ENCODE assay signal across 27 cellular contexts in the genomic region with DNA sequence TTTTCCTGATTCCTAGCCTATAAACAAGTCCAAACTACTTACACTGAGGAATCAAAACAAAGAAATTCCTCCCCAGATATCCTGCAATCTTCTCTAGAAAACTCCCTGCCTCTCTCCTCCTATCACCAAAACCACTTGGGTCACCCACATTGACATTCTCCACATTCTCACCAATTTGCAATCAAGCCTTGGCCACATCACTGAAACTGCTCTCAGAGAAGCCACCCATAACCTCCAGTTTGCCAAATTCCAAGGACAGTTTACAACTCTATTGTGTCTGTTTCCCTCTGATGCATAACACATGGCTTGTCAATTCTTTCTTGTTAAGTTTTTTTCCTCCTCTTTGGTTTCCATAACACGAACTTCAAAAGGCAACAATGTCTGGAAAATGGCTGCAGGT.
"Had no signal": no experiment of that assay in that cellular context is flagged by ENCODE, and none has a peak within 500 bp of the region (broad histone marks: within the 10 kb centered on the region; RNA-seq: fewer than 3 reads in every experiment).

No MANE protein-coding gene starts in this region.

- H3K4me1 Mint-ChIP-seq: immature natural killer cell; mesothelial cell of epicardium; naive thymus-derived CD4-positive, alpha-beta T cell; stimulated activated effector memory CD8-positive, alpha-beta T cell treated with anti-CD3 and anti-CD28 coated beads, Interleukin-12 subunit alpha, Interleukin-12 subunit beta, amount 100 ng/mL, for 72 hours had no signal

- H3K27me3 ChIP-seq: pancreas, spleen, suprapubic skin, tibial artery, upper lobe of right lung had no signal

- DNase-seq: hypothalamus; immature natural killer cell; left ventricle myocardium inferior; mesendoderm; naive thymus-derived CD4-positive, alpha-beta T cell; pancreas; posterior cingulate gyrus; retina; right cardiac atrium; small intestine; spleen; stimulated activated CD4-positive, alpha-beta T cell treated with anti-CD3 and anti-CD28 coated beads, Interleukin-4, amount 100 ng/mL, for 24 hours; stimulated activated naive CD4-positive, alpha-beta T cell; tibial artery; trophoblast cell; upper lobe of right lung had no signal

- H3K4me1 ChIP-seq: left ventricle myocardium inferior, pancreas, prostate gland, spleen, suprapubic skin, tibial artery, upper lobe of right lung had no signal

- H3K4me3 Mint-ChIP-seq: immature natural killer cell; mesothelial cell of epicardium; naive thymus-derived CD4-positive, alpha-beta T cell; natural killer cell treated with Interleukin-12 subunit alpha and Interleukin-12 subunit beta and Interleukin-15 and Interleukin-18, amount 100 ng/mL, for 72 hours; stimulated activated effector memory CD8-positive, alpha-beta T cell treated with anti-CD3 and anti-CD28 coated beads, Interleukin-12 subunit alpha, Interleukin-12 subunit beta, amount 100 ng/mL, for 72 hours; stimulated activated naive CD8-positive, alpha-beta T cell treated with anti-CD3 and anti-CD28 coated beads, Interleukin-15, Interleukin-2, amounts not matched to agents 100 ng/mL and 50 ng/mL, for 24 hours had no signal

- H3K27ac ChIP-seq: left ventricle myocardium inferior, pancreas, prostate gland, spleen, suprapubic skin, thoracic aorta, tibial artery, upper lobe of right lung had no signal

- H3K9me3 ChIP-seq: pancreas, prostate gland, thoracic aorta, tibial artery, upper lobe of right lung had no signal

- H3K36me3 Mint-ChIP-seq: immature natural killer cell; mesothelial cell of epicardium; natural killer cell treated with Interleukin-12 subunit alpha and Interleukin-12 subunit beta and Interleukin-15 and Interleukin-18, amount 100 ng/mL, for 72 hours; stimulated activated effector memory CD8-positive, alpha-beta T cell treated with anti-CD3 and anti-CD28 coated beads, Interleukin-12 subunit alpha, Interleukin-12 subunit beta, amount 100 ng/mL, for 72 hours had no signal

- H3K4me3 ChIP-seq: left ventricle myocardium inferior, lung, pancreas, prostate gland, spleen, suprapubic skin, thoracic aorta, tibial artery, upper lobe of right lung had no signal

- H3K36me3 ChIP-seq: left ventricle myocardium inferior, pancreas, prostate gland, spleen, suprapubic skin, thoracic aorta, tibial artery, upper lobe of right lung had no signal

- ATAC-seq: naive thymus-derived CD4-positive, alpha-beta T cell; natural killer cell treated with Interleukin-12 subunit alpha and Interleukin-12 subunit beta and Interleukin-15 and Interleukin-18, amount 100 ng/mL, for 72 hours; pancreas; right cardiac atrium; sciatic nerve; stimulated activated effector memory CD8-positive, alpha-beta T cell treated with anti-CD3 and anti-CD28 coated beads, Interleukin-12 subunit alpha, Interleukin-12 subunit beta, amount 100 ng/mL, for 72 hours; upper lobe of right lung had no signal

- FAIRE-seq: islet of Langerhans, pancreas, small intestine, urothelium cell line had no signal

- H3K27ac Mint-ChIP-seq: immature natural killer cell; mesothelial cell of epicardium; naive thymus-derived CD4-positive, alpha-beta T cell; natural killer cell treated with Interleukin-12 subunit alpha and Interleukin-12 subunit beta and Interleukin-15 and Interleukin-18, amount 100 ng/mL, for 72 hours; stimulated activated effector memory CD8-positive, alpha-beta T cell treated with anti-CD3 and anti-CD28 coated beads, Interleukin-12 subunit alpha, Interleukin-12 subunit beta, amount 100 ng/mL, for 72 hours; stimulated activated naive CD8-positive, alpha-beta T cell treated with anti-CD3 and anti-CD28 coated beads, Interleukin-15, Interleukin-2, amounts not matched to agents 100 ng/mL and 50 ng/mL, for 24 hours had no signal
